Comparison of ENCODE assay signal across 18 cellular contexts in the genomic region with DNA sequence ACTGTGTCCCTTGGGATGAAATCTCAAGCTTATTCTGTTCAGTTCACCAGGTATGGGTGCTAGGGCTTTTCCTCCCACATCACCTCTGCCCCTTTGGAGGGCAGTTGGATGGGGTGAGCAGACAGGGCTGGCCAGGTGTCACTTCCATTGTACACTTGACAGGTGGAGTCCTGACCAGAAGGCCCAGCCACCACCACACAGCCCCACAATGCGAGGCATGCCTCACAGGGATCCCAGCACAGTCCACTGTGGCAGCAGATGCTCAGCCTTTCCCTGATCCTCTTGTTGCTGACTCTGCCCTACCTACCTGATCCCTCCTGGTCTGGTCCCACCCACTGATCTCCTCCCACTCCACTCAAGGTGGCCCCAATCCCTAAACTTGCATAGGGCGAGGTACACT.
A peak's percentile ranks its signal among the peaks of the same experiment; 100 is the strongest.
DNase-seq lines count a peak whose midpoint lies in the region; ATAC-seq, FAIRE-seq and TF ChIP-seq lines count a peak whose summit lies in the region.
"Had no signal": no experiment of that assay in that cellular context is flagged by ENCODE, and none has a peak within 500 bp of the region (broad histone marks: within the 10 kb centered on the region; RNA-seq: fewer than 3 reads in every experiment).

No MANE protein-coding gene starts in this region.

- peaks cover 71% of the 10 kb centered on the region for H3K4me1 ChIP-seq in left ventricle myocardium inferior
- no peaks in the 10 kb centered on the region for H3K4me1 ChIP-seq in HAP-1

- peak; percentile 80 for FAIRE-seq in urothelium cell line (lab: Jason Lieb, UNC)
- FAIRE-seq: GM12892, HepG2 had no signal

- H3K36me3 ChIP-seq in left ventricle myocardium inferior (no peaks in the 10 kb centered on the region), HAP-1 (replicated peaks) (no peaks in the 10 kb centered on the region)

- H3K27ac ChIP-seq in left ventricle myocardium inferior (replicated peaks): peak overlapping the region; percentile 90
- H3K27ac ChIP-seq: C4-2B had no signal

- H3K4me3 ChIP-seq in left ventricle myocardium inferior (no peak overlapping the region), HAP-1 (no peak overlapping the region)
- H3K4me3 ChIP-seq: GM23338 had no signal

- H3K27me3 ChIP-seq in left ventricle myocardium inferior (ENCODE audit: low read depth): no peaks in the 10 kb centered on the region
- H3K27me3 ChIP-seq in HAP-1 (ENCODE audit: low read depth): no peaks in the 10 kb centered on the region; the same call in 1 of the 2 replicates

- no peak for TF ChIP-seq CTCF in left ventricle myocardium inferior (IDR thresholded peaks at IDR 0.05; ENCODE audit: borderline replicate concordance)

- intact Hi-C loops in left ventricle myocardium inferior (cut with micrococcal nuclease): loop anchor here (10.0 kb wide), 1 partner anchor 142 kb away; no protein-coding TSS in a partner anchor
- intact Hi-C loops in Right ventricle myocardium superior (cut with DNase I): loop anchor here (10.0 kb wide), 1 partner anchor 92 kb away; a partner anchor contains a TSS

- H3K9me3 ChIP-seq in left ventricle myocardium inferior (replicated peaks) (no peaks in the 10 kb centered on the region), HAP-1 (no peaks in the 10 kb centered on the region)

- DNase-seq in left ventricle myocardium inferior: no peak
- no peak for DNase-seq in Right ventricle myocardium superior
- DNase-seq in cerebellar cortex (ENCODE audit: low spot score): peak; percentile 38
- DNase-seq in mesenteric fat pad (ENCODE audit: low spot score): peak; percentile 59
- no peak for DNase-seq in urothelium cell line (ENCODE audit: low spot score)
- DNase-seq in HAP-1 (ENCODE audit: low spot score in 2 of 2): no peak
- DNase-seq in middle frontal gyrus (ENCODE audit: extremely low spot score, low spot score): no peak
- DNase-seq: ACHN; CD4-positive, alpha-beta memory T cell; DMS79 treated with DMSO at 0.1 percent for 48 hours; EL; GDM1; H7 had no signal

- in situ Hi-C loops in HAP-1 (cut with MboI; ENCODE audit: low sequenced_read_pairs): loop anchor here (5.0 kb wide), 1 partner anchor 145 kb away; no protein-coding TSS in a partner anchor

- ATAC-seq in Right ventricle myocardium superior (ENCODE audit: poor library complexity) (no peak), HG03108 (IDR thresholded peaks at IDR 0.05; ENCODE audit: unreplicated experiment) (no peak)
- ATAC-seq: GM23338, HepG2 had no signal

Comparison
In these comparisons a context has a peak if more than half of its experiments do, and no peak if none do; other contexts are left out.
1. DNase-seq: peak in cerebellar cortex (single experiment) and mesenteric fat pad (single experiment); none in left ventricle myocardium inferior (single experiment), Right ventricle myocardium superior (single experiment), urothelium cell line (single experiment), HAP-1 (0 of 2) and middle frontal gyrus (single experiment).